Comparison of ENCODE assay signal across 23 cellular contexts in genomic region chr16:24826817-24827566, GRCh38. TPM values are rescaled to one million over a fixed set of nuclear protein-coding genes. Genes with fewer than 3 reads are reported as not detected.
A peak's percentile ranks its signal among the peaks of the same experiment; 100 is the strongest.
DNase-seq lines count a peak whose midpoint lies in the region; ATAC-seq and TF ChIP-seq lines count a peak whose summit lies in the region.
"Had no signal": no experiment of that assay in that cellular context is flagged by ENCODE, and none has a peak within 500 bp of the region (broad histone marks: within the 10 kb centered on the region; RNA-seq: fewer than 3 reads in every experiment).

No MANE protein-coding gene starts in this region.

- H3F3A ChIP-seq in GM23338 (replicated peaks; ENCODE audit: low read depth) = peaks cover 18% of the 10 kb centered on the region; the same call in 1 of the 2 replicates

- H3K27ac ChIP-seq in GM23338 (ENCODE audit: low read depth) (no peak overlapping the region), osteoblast (ENCODE audit: low read depth, low read length) (no peak overlapping the region)

- no peak overlapping the region for H3K27ac Mint-ChIP-seq in activated CD8-positive, alpha-beta memory T cell treated with anti-CD3 and anti-CD28 coated beads, Interleukin-2, amount 10 ng/mL, durations not matched to agents 7 days and 5 days
- H3K27ac Mint-ChIP-seq in GM23338 = no peak overlapping the region
- peak overlapping the region; percentile 69 for H3K27ac Mint-ChIP-seq in central memory CD8-positive, alpha-beta T cell (ENCODE audit: low read depth)
- H3K27ac Mint-ChIP-seq: IgD-negative memory B cell had no signal

- no peaks in the 10 kb centered on the region for H3K27me3 Mint-ChIP-seq in activated CD8-positive, alpha-beta memory T cell treated with anti-CD3 and anti-CD28 coated beads, Interleukin-2, amount 10 ng/mL, durations not matched to agents 7 days and 5 days
- peaks cover 12% of the 10 kb centered on the region for H3K27me3 Mint-ChIP-seq in GM23338 (ENCODE audit: insufficient read depth, low read depth, poor library complexity)
- no peaks in the 10 kb centered on the region for H3K27me3 Mint-ChIP-seq in central memory CD8-positive, alpha-beta T cell
- H3K27me3 Mint-ChIP-seq: IgD-negative memory B cell had no signal

- no peak overlapping the region for H2AFZ ChIP-seq in GM23338
- H2AFZ ChIP-seq in osteoblast (ENCODE audit: low read length) = no peak overlapping the region

- H3K4me1 ChIP-seq in GM23338 (ENCODE audit: insufficient read depth) = no peaks in the 10 kb centered on the region
- H3K4me1 ChIP-seq in osteoblast (ENCODE audit: insufficient read depth, low read length) = no peaks in the 10 kb centered on the region

- no peak overlapping the region for H3K4me3 Mint-ChIP-seq in activated CD8-positive, alpha-beta memory T cell treated with anti-CD3 and anti-CD28 coated beads, Interleukin-2, amount 10 ng/mL, durations not matched to agents 7 days and 5 days
- no peak overlapping the region for H3K4me3 Mint-ChIP-seq in GM23338
- H3K4me3 Mint-ChIP-seq in central memory CD8-positive, alpha-beta T cell = no peak overlapping the region
- H3K4me3 Mint-ChIP-seq: CD8-positive, alpha-beta memory T cell; IgD-negative memory B cell had no signal

- H3K36me3 Mint-ChIP-seq in activated CD8-positive, alpha-beta memory T cell treated with anti-CD3 and anti-CD28 coated beads, Interleukin-2, amount 10 ng/mL, durations not matched to agents 7 days and 5 days = peaks cover 17% of the 10 kb centered on the region
- peaks cover 51% of the 10 kb centered on the region for H3K36me3 Mint-ChIP-seq in GM23338 (ENCODE audit: low read depth)
- peaks cover 39% of the 10 kb centered on the region for H3K36me3 Mint-ChIP-seq in central memory CD8-positive, alpha-beta T cell (ENCODE audit: insufficient read depth)

- no peaks in the 10 kb centered on the region for H3K9me2 ChIP-seq in GM23338 (ENCODE audit: insufficient read depth)

- no peak for ATAC-seq in activated CD8-positive, alpha-beta memory T cell treated with anti-CD3 and anti-CD28 coated beads, Interleukin-2, amount 10 ng/mL, durations not matched to agents 7 days and 5 days
- ATAC-seq in GM23338 (no peak), GM19397 (IDR thresholded peaks at IDR 0.05; ENCODE audit: unreplicated experiment) (no peak)
- no peak for ATAC-seq in central memory CD8-positive, alpha-beta T cell (replicated peaks; ENCODE audit: extremely low read depth, poor library complexity, severe bottlenecking)
- ATAC-seq: Right ventricle myocardium inferior had no signal

- H3K4me3 ChIP-seq in GM23338 (no peak overlapping the region), osteoblast (ENCODE audit: insufficient read depth, low read length) (no peak overlapping the region)

- H3K4me2 ChIP-seq in GM23338 (no peak overlapping the region), osteoblast (ENCODE audit: insufficient read depth, low read length) (no peak overlapping the region)

- H4K20me1 ChIP-seq in GM23338 (replicated peaks; ENCODE audit: insufficient read depth) = peaks cover 5% of the 10 kb centered on the region; the same call in 1 of the 2 replicates
- no peaks in the 10 kb centered on the region for H4K20me1 ChIP-seq in osteoblast (ENCODE audit: insufficient read depth, low read length)

- H3K36me3 ChIP-seq in GM23338 (ENCODE audit: insufficient read depth) = peaks cover 30% of the 10 kb centered on the region
- H3K36me3 ChIP-seq in osteoblast (ENCODE audit: insufficient read depth, low read length) = peaks cover 44% of the 10 kb centered on the region

- TF ChIP-seq CTCF in GM23338 (conservative IDR thresholded peaks at IDR 0.05; ENCODE audit: low read depth in 2 of 2) (no peak), osteoblast (IDR thresholded peaks at IDR 0.05; ENCODE audit: extremely low read depth, low read depth, low read length) (no peak)

- CTCF ChIA-PET in activated CD8-positive, alpha-beta memory T cell treated with anti-CD3 and anti-CD28 coated beads, Interleukin-2, amount 10 ng/mL, durations not matched to agents 7 days and 5 days (lab: Charles Lee) = no interaction called here

- no peaks in the 10 kb centered on the region for H3K9me3 Mint-ChIP-seq in activated CD8-positive, alpha-beta memory T cell treated with anti-CD3 and anti-CD28 coated beads, Interleukin-2, amount 10 ng/mL, durations not matched to agents 7 days and 5 days (ENCODE audit: low read depth)
- H3K9me3 Mint-ChIP-seq in GM23338 = no peaks in the 10 kb centered on the region
- no peaks in the 10 kb centered on the region for H3K9me3 Mint-ChIP-seq in central memory CD8-positive, alpha-beta T cell

- peaks cover 4% of the 10 kb centered on the region for H3K4me1 Mint-ChIP-seq in activated CD8-positive, alpha-beta memory T cell treated with anti-CD3 and anti-CD28 coated beads, Interleukin-2, amount 10 ng/mL, durations not matched to agents 7 days and 5 days
- no peaks in the 10 kb centered on the region for H3K4me1 Mint-ChIP-seq in GM23338
- no peaks in the 10 kb centered on the region for H3K4me1 Mint-ChIP-seq in central memory CD8-positive, alpha-beta T cell
- H3K4me1 Mint-ChIP-seq: CD8-positive, alpha-beta memory T cell; IgD-negative memory B cell had no signal

- H3K79me2 ChIP-seq in GM23338 (replicated peaks; ENCODE audit: insufficient read depth) (no peaks in the 10 kb centered on the region), osteoblast (ENCODE audit: insufficient read depth, low read length) (no peaks in the 10 kb centered on the region)

- H3K27me3 ChIP-seq in GM23338 (ENCODE audit: insufficient read depth) (no peaks in the 10 kb centered on the region), osteoblast (ENCODE audit: insufficient read depth, low read length) (no peaks in the 10 kb centered on the region)

- DNase-seq in activated CD8-positive, alpha-beta memory T cell treated with anti-CD3 and anti-CD28 coated beads, Interleukin-2, amount 50 U/mL, for 48 hours = peak; percentile 25
- DNase-seq in activated CD8-positive, alpha-beta memory T cell treated with anti-CD3 and anti-CD28 coated beads, Interleukin-2, amount 10 ng/mL, durations not matched to agents 7 days and 5 days = no peak
- no peak for DNase-seq in GM23338 (ENCODE audit: low spot score)
- DNase-seq in central memory CD8-positive, alpha-beta T cell (ENCODE audit: low spot score in 2 of 2) = no peak
- DNase-seq in osteoblast (ENCODE audit: insufficient read length, low spot score, missing footprints) = peak; percentile 50
- no peak for DNase-seq in amygdala (lab: John Stamatoyannopoulos, UW)
- DNase-seq: AML-193; C1 segment of cervical spinal cord; Calu3; CD8-positive, alpha-beta memory T cell; DMS153; Karpas-422; NCI-H1417; NCI-H1694 treated with DMSO at 0.1 percent for 48 hours; NCI-H446; NCI-H526 treated with DMSO at 0.1 percent for 48 hours had no signal

- no peaks in the 10 kb centered on the region for H3K9me3 ChIP-seq in osteoblast (ENCODE audit: low read depth, low read length)

TF ChIP-seq in GM23338, 12 proteins besides CTCF, POLR2A, EP300 and RAD21 (continues in another document):
- TF ChIP-seq REST (IDR thresholded peaks at IDR 0.05; ENCODE audit: unreplicated experiment) = no peak
- no peak for TF ChIP-seq ETS1 (IDR thresholded peaks at IDR 0.05)
- 0 out of 2 replicates have a peak, but pooled peaks have one; percentile 20 for TF ChIP-seq POLR2AphosphoS5 (IDR thresholded peaks at IDR 0.05; ENCODE audit: low read depth)

RNA-seq across cellular contexts. Expression of gene SLC5A11, which starts 18.8 kb away (rescaled TPM):
- total RNA-seq in activated CD8-positive, alpha-beta memory T cell treated with anti-CD3 and anti-CD28 coated beads, Interleukin-2, amount 10 ng/mL, durations not matched to agents 7 days and 5 days = not detected
- total RNA-seq in GM23338 (2014; rRNA removed; shearing (Covaris generic)) = 0.07 TPM in 1 of 2 replicates, not detected in the other
- 0.10 TPM in 1 of 2 replicates, not detected in the other for polyA plus RNA-seq in GM23338 (2016; fragmentation: Nextera tagmentation; extraction: Ambion mirVana)
- 0.29 TPM in 1 of 2 replicates, not detected in the other for total RNA-seq in osteoblast
- total RNA-seq: Calu3, G401, MCF 10A, Right ventricle myocardium inferior, SK-MEL-5 had no signal
- polyA plus RNA-seq: AG04450; CD8-positive, alpha-beta memory T cell had no signal

Comparison
In these comparisons a context has a peak if more than half of its experiments do, and no peak if none do; other contexts are left out.
1. DNase-seq: peak in activated CD8-positive, alpha-beta memory T cell treated with anti-CD3 and anti-CD28 coated beads, Interleukin-2, amount 50 U/mL, for 48 hours (single experiment) and osteoblast (single experiment); none in activated CD8-positive, alpha-beta memory T cell treated with anti-CD3 and anti-CD28 coated beads, Interleukin-2, amount 10 ng/mL, durations not matched to agents 7 days and 5 days (single experiment), GM23338 (single experiment), central memory CD8-positive, alpha-beta T cell (0 of 2) and amygdala (0 of 56).